Comparison of ENCODE assay signal across 1 cellular context in genomic region chr5:92455011-92455410, GRCh38.
TF ChIP-seq lines count a peak whose summit lies in the region.

No MANE protein-coding gene starts in this region.

TF ChIP-seq in GM23338, 12 proteins besides CTCF, POLR2A, EP300 and RAD21 (continued from another document):
- TF ChIP-seq, protein P1, sequence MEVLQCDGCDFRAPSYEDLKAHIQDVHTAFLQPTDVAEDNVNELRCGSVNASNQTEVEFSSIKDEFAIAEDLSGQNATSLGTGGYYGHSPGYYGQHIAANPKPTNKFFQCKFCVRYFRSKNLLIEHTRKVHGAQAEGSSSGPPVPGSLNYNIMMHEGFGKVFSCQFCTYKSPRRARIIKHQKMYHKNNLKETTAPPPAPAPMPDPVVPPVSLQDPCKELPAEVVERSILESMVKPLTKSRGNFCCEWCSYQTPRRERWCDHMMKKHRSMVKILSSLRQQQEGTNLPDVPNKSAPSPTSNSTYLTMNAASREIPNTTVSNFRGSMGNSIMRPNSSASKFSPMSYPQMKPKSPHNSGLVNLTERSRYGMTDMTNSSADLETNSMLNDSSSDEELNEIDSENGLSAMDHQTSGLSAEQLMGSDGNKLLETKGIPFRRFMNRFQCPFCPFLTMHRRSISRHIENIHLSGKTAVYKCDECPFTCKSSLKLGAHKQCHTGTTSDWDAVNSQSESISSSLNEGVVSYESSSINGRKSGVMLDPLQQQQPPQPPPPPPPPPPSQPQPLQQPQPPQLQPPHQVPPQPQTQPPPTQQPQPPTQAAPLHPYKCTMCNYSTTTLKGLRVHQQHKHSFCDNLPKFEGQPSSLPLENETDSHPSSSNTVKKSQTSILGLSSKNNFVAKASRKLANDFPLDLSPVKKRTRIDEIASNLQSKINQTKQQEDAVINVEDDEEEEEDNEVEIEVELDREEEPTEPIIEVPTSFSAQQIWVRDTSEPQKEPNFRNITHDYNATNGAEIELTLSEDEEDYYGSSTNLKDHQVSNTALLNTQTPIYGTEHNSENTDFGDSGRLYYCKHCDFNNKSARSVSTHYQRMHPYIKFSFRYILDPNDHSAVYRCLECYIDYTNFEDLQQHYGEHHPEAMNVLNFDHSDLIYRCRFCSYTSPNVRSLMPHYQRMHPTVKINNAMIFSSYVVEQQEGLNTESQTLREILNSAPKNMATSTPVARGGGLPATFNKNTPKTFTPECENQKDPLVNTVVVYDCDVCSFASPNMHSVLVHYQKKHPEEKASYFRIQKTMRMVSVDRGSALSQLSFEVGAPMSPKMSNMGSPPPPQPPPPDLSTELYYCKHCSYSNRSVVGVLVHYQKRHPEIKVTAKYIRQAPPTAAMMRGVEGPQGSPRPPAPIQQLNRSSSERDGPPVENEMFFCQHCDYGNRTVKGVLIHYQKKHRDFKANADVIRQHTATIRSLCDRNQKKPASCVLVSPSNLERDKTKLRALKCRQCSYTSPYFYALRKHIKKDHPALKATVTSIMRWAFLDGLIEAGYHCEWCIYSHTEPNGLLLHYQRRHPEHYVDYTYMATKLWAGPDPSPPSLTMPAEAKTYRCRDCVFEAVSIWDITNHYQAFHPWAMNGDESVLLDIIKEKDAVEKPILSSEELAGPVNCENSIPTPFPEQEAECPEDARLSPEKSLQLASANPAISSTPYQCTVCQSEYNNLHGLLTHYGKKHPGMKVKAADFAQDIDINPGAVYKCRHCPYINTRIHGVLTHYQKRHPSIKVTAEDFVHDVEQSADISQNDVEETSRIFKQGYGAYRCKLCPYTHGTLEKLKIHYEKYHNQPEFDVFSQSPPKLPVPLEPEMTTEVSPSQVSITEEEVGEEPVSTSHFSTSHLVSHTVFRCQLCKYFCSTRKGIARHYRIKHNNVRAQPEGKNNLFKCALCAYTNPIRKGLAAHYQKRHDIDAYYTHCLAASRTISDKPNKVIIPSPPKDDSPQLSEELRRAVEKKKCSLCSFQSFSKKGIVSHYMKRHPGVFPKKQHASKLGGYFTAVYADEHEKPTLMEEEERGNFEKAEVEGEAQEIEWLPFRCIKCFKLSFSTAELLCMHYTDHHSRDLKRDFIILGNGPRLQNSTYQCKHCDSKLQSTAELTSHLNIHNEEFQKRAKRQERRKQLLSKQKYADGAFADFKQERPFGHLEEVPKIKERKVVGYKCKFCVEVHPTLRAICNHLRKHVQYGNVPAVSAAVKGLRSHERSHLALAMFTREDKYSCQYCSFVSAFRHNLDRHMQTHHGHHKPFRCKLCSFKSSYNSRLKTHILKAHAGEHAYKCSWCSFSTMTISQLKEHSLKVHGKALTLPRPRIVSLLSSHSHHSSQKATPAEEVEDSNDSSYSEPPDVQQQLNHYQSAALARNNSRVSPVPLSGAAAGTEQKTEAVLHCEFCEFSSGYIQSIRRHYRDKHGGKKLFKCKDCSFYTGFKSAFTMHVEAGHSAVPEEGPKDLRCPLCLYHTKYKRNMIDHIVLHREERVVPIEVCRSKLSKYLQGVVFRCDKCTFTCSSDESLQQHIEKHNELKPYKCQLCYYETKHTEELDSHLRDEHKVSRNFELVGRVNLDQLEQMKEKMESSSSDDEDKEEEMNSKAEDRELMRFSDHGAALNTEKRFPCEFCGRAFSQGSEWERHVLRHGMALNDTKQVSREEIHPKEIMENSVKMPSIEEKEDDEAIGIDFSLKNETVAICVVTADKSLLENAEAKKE (CRISPR knock-in tag; IDR thresholded peaks at IDR 0.05), result no peak
- no peak for TF ChIP-seq REST (IDR thresholded peaks at IDR 0.05; ENCODE audit: unreplicated experiment)
- no peak for TF ChIP-seq STAT1 (IDR thresholded peaks at IDR 0.05; ENCODE audit: unreplicated experiment)
- TF ChIP-seq JUNB (IDR thresholded peaks at IDR 0.05; ENCODE audit: unreplicated experiment), result no peak
- TF ChIP-seq CREB1 (CRISPR knock-in tag; IDR thresholded peaks at IDR 0.05; ENCODE audit: low read depth), result no peak
- TF ChIP-seq ZNF331 (CRISPR knock-in tag; IDR thresholded peaks at IDR 0.05; ENCODE audit: low read depth), result no peak
